Comparison of ENCODE assay signal across 8 cellular contexts in genomic region chr7:135335628-135336139, GRCh38.
DNase-seq lines count a peak whose midpoint lies in the region; ATAC-seq and TF ChIP-seq lines count a peak whose summit lies in the region.

No MANE protein-coding gene starts in this region.

- DNase-seq in CD1c-positive myeloid dendritic cell (ENCODE audit: extremely low spot score) (peak; percentile 1), LHCN-M2 (ENCODE audit: low read depth) (peak; percentile 66), Peyer's patch (peak in 2 of 3 donors; percentile 78 to 84), T47D (ENCODE audit: low read depth in 1 of 2, low spot score in 1 of 2) (peak; percentile 29 to 87), left lobe of liver (ENCODE audit: low spot score) (peak; percentile 67)
- peak; percentile 46 for DNase-seq in stimulated activated naive CD8-positive, alpha-beta T cell treated with anti-CD3 and anti-CD28 coated beads, Interleukin-15, Interleukin-2, amounts not matched to agents 100 U/mL and 50 U/mL, for 24 hours

- H3K4me3 ChIP-seq in Peyer's patch: no peak overlapping the region

- H3K36me3 ChIP-seq in Peyer's patch: no peaks in the 10 kb centered on the region

- H3K27me3 ChIP-seq in Peyer's patch: no peaks in the 10 kb centered on the region

- in situ Hi-C loops in T47D (cut with HindIII; ENCODE audit: low pct_unique_long_range_greater_than_20kb, low sequenced_read_pairs): no loop called here

- no peaks in the 10 kb centered on the region for H3K4me1 ChIP-seq in Peyer's patch

- no peak for TF ChIP-seq POLR2A in Peyer's patch (IDR thresholded peaks at IDR 0.05)

- ATAC-seq in GM19438 (IDR thresholded peaks at IDR 0.05; ENCODE audit: low read depth, unreplicated experiment): peak; percentile 67
- ATAC-seq in left lobe of liver: peak; percentile 95
- peak; percentile 53 for ATAC-seq in stimulated activated naive CD8-positive, alpha-beta T cell treated with anti-CD3 and anti-CD28 coated beads, Interleukin-15, Interleukin-2, amounts not matched to agents 100 U/mL and 50 U/mL, for 24 hours
- ATAC-seq in HG02970 (IDR thresholded peaks at IDR 0.05; ENCODE audit: low FRiP score, unreplicated experiment): no peak

- no peak overlapping the region for H3K27ac ChIP-seq in Peyer's patch

- TF ChIP-seq CTCF in Peyer's patch (IDR thresholded peaks at IDR 0.05): peak in 4 of 6 experiments; percentile 35 to 82 (median 74)

- H3K9me3 ChIP-seq in Peyer's patch: no peaks in the 10 kb centered on the region

Comparison
In these comparisons a context has a peak if more than half of its experiments do, and no peak if none do; other contexts are left out.
1. DNase-seq: peak in every context shown above with its lines; median percentile 81 in Peyer's patch; 67 in left lobe of liver; 66 in LHCN-M2; 58 in T47D; 46 in stimulated activated naive CD8-positive, alpha-beta T cell treated with anti-CD3 and anti-CD28 coated beads, Interleukin-15, Interleukin-2, amounts not matched to agents 100 U/mL and 50 U/mL, for 24 hours; 1 in CD1c-positive myeloid dendritic cell.